8 cellular contexts compared by ENCODE assay signal in genomic region chr3:171049831-171050444, GRCh38. TPM values are rescaled to one million over a fixed set of nuclear protein-coding genes. Genes with fewer than 3 reads are reported as not detected.
DNase-seq lines count a peak whose midpoint lies in the region; ATAC-seq and TF ChIP-seq lines count a peak whose summit lies in the region.

No MANE protein-coding gene starts in this region.

- RAD21 ChIA-PET in HCT116 (lab: Charles Lee; ENCODE audit: low non-redundant PET in 1 of 2, low total read pairs in 2 of 2, uncharacterized antibody in 2 of 2, unreplicated experiment in 2 of 2) = interaction anchor here (0.7 to 1.8 kb wide), 7 partner anchors 88 to 722 kb away, joined by 3 to 7 read pairs (median 4); no protein-coding TSS in a partner anchor

- peaks cover under 1 to 4% of the 10 kb centered on the region in 2 experiments for H3K4me1 ChIP-seq in HCT116 (ENCODE audit: control insufficient read depth in 1 of 2, insufficient read depth in 2 of 2, low read length in 2 of 2)
- no peaks in the 10 kb centered on the region for H3K4me1 ChIP-seq in MM.1S (ENCODE audit: low read length)
- no peaks in the 10 kb centered on the region for H3K4me1 ChIP-seq in breast epithelium

- H3K27ac ChIP-seq in HCT116 (ENCODE audit: low read depth, low read length) (no peak overlapping the region), MM.1S (ENCODE audit: low read length) (no peak overlapping the region), breast epithelium (no peak overlapping the region)

- H3K27me3 ChIP-seq in HCT116 (ENCODE audit: insufficient read depth, low read length) (no peaks in the 10 kb centered on the region), MM.1S (replicated peaks; ENCODE audit: insufficient read depth, low read length) (no peaks in the 10 kb centered on the region), breast epithelium (no peaks in the 10 kb centered on the region)

- ATAC-seq in HCT116 = peak; percentile 96

- intact Hi-C loops in HCT116 (cut with micrococcal nuclease) (loop anchor here (1.0 to 10.0 kb wide), 5 partner anchors 115 to 781 kb away; no protein-coding TSS in a partner anchor), breast epithelium (cut with DNase I; ENCODE audit: low total_unique reads) (no loop called here)

- TF ChIP-seq CTCF in HCT116 (IDR thresholded peaks at IDR 0.05 in 2 of 3, conservative IDR thresholded peaks at IDR 0.05 in 1 of 3; ENCODE audit: borderline replicate concordance in 1 of 3, insufficient read depth in 1 of 3, low read depth in 2 of 3, low read length in 2 of 3) = peak; percentile 62 to 77 (median 68); a peak in 5 of 6 replicates
- TF ChIP-seq CTCF in MM.1S (IDR thresholded peaks at IDR 0.05; ENCODE audit: low read length) = peak; percentile 79
- TF ChIP-seq CTCF in breast epithelium (IDR thresholded peaks at IDR 0.05) = peak in 2 of 3 donors; percentile 32 to 41

- H3K9me3 ChIP-seq in HCT116 (ENCODE audit: control insufficient read depth in 1 of 2, insufficient read depth in 1 of 2, low read depth in 1 of 2, low read length in 2 of 2) (no peaks in the 10 kb centered on the region), MM.1S (replicated peaks; ENCODE audit: insufficient read depth, low read length) (no peaks in the 10 kb centered on the region), breast epithelium (no peaks in the 10 kb centered on the region)

- H4K20me1 ChIP-seq in HCT116 (ENCODE audit: insufficient read depth) (no peaks in the 10 kb centered on the region), MM.1S (ENCODE audit: insufficient read depth, low read length) (no peaks in the 10 kb centered on the region)

- BruUV-seq in HCT116 (replicated peaks; lab: Mats Ljungman, UMichigan) = no TSS peak

- no peaks in the 10 kb centered on the region for H3K36me3 ChIP-seq in HCT116 (ENCODE audit: control insufficient read depth in 1 of 2, insufficient read depth in 2 of 2, low read length in 2 of 2)
- no peaks in the 10 kb centered on the region for H3K36me3 ChIP-seq in MM.1S (replicated peaks; ENCODE audit: insufficient read depth, low read length)
- no peaks in the 10 kb centered on the region for H3K36me3 ChIP-seq in breast epithelium

- POLR2A ChIA-PET in HCT116 (lab: Charles Lee) = interaction anchor here (1.0 kb wide), 1 partner anchor 723 kb away, joined by 3 read pairs; no protein-coding TSS in a partner anchor

- H3K4me3 ChIP-seq in HCT116 (replicated peaks in 1 of 2; ENCODE audit: low read depth in 1 of 2, low read length in 2 of 2) = no peak overlapping the region
- no peak overlapping the region for H3K4me3 ChIP-seq in MM.1S (ENCODE audit: low read length)
- no peak overlapping the region for H3K4me3 ChIP-seq in breast epithelium

- H3K9me2 ChIP-seq in HCT116 (ENCODE audit: insufficient read depth) = no peaks in the 10 kb centered on the region
- H3K9me2 ChIP-seq in MM.1S (replicated peaks; ENCODE audit: insufficient read depth, low read length) = no peaks in the 10 kb centered on the region

- no peaks in the 10 kb centered on the region for H3F3A ChIP-seq in MM.1S (ENCODE audit: insufficient read depth, low read length)

- TF ChIP-seq RAD21 in HCT116 (IDR thresholded peaks at IDR 0.05; ENCODE audit: low read depth) = peak; percentile 90

- CTCF ChIA-PET in HCT116 (lab: Charles Lee) = interaction anchor here (0.6 to 3.1 kb wide), 13 partner anchors 12 to 784 kb away, joined by 3 to 25 read pairs (median 6); no protein-coding TSS in a partner anchor

- H3K79me2 ChIP-seq in HCT116 (ENCODE audit: insufficient read depth, low read length) (no peaks in the 10 kb centered on the region), MM.1S (ENCODE audit: low read length) (no peaks in the 10 kb centered on the region)

- no peak overlapping the region for H3K4me2 ChIP-seq in HCT116 (ENCODE audit: low read length)
- no peak overlapping the region for H3K4me2 ChIP-seq in MM.1S (ENCODE audit: low read depth, low read length)

- TF ChIP-seq POLR2A in HCT116 (IDR thresholded peaks at IDR 0.05; ENCODE audit: borderline replicate concordance, extremely low read depth, insufficient read depth, insufficient read length) (no peak), breast epithelium (IDR thresholded peaks at IDR 0.05) (no peak)

- H2AFZ ChIP-seq in HCT116 (ENCODE audit: low read depth, low read length, poor library complexity, severe bottlenecking) = peak overlapping the region; percentile 59
- peak overlapping the region; percentile 47 for H2AFZ ChIP-seq in MM.1S (ENCODE audit: low read length)

- DNase-seq in activated T-cell treated with anti-CD3 and anti-CD28 coated beads for 1 hour (ENCODE audit: low read depth) (peak; percentile 12), activated T-cell treated with anti-CD3 and anti-CD28 coated beads for 4 hours (no peak), HCT116 (ENCODE audit: low read depth, low spot score) (peak; percentile 45), MM.1S (peak; percentile 74), T follicular helper cell (ENCODE audit: low read depth) (peak; percentile 13), breast epithelium (ENCODE audit: low spot score in 2 of 2) (no peak), islet precursor cell (peak; percentile 79)
- DNase-seq in stimulated activated CD4-positive, alpha-beta T cell treated with anti-CD3 and anti-CD28 coated beads, TNF-alpha, amount 100 ng/mL, for 48 hours (ENCODE audit: low read depth in 3 of 3) = peak; percentile 10 to 27 (median 11)

- H3K9ac ChIP-seq in HCT116 (ENCODE audit: low read length) (no peak overlapping the region), MM.1S (ENCODE audit: low read length) (no peak overlapping the region)

TF ChIP-seq in HCT116, 20 proteins besides CTCF, POLR2A, EP300 and RAD21:
- TF ChIP-seq FOSL1 (IDR thresholded peaks at IDR 0.05; ENCODE audit: low read depth) (no peak), REST (IDR thresholded peaks at IDR 0.05; ENCODE audit: low read depth) (no peak), MAX (IDR thresholded peaks at IDR 0.05) (0 out of 2 replicates have a peak, but pooled peaks have one; percentile 10), CBX3 (IDR thresholded peaks at IDR 0.05; ENCODE audit: low read depth) (peak; percentile 32; the same call in 1 of the 2 replicates)

RNA-seq across cellular contexts. Expression of gene SLC2A2, which starts 23.4 kb away (rescaled TPM):
- total RNA-seq in HCT116 (2021; ENCODE audit: unreplicated experiment) (not detected), breast epithelium (not detected)
- polyA plus RNA-seq in HCT116 (2012) = not detected in 2 replicates

Comparison
In these comparisons a context has a peak if more than half of its experiments do, and no peak if none do; other contexts are left out.
1. DNase-seq: peak in activated T-cell treated with anti-CD3 and anti-CD28 coated beads for 1 hour (single experiment), HCT116 (single experiment), MM.1S (single experiment), T follicular helper cell (single experiment), islet precursor cell (single experiment) and stimulated activated CD4-positive, alpha-beta T cell treated with anti-CD3 and anti-CD28 coated beads, TNF-alpha, amount 100 ng/mL, for 48 hours (3 of 3); none in activated T-cell treated with anti-CD3 and anti-CD28 coated beads for 4 hours (single experiment) and breast epithelium (0 of 2).
2. Peak in every context shown above with its lines, with median percentiles within 50 percentile points of each other: CTCF ChIP-seq.